8 cellular contexts compared by ENCODE assay signal in the genomic region with DNA sequence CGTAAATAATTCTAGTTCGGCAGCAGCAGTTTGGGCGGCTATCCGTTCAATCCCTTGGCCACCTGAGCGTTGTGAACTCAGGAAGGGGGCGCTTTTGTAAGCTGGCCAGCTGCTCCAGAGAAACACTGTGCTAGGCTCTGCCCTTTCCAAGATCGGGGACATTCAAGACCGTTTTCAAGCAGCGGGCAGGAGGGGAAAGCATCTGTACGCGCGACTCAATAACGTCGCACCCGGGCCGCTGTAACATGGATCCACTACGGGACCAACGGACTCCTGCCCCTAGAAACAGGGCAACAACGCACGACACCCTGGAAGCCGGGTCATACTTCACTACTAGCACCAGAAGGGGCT. TPM values are rescaled to one million over a fixed set of nuclear protein-coding genes. Genes with fewer than 3 reads are reported as not detected.
A peak's percentile ranks its signal among the peaks of the same experiment; 100 is the strongest.
DNase-seq lines count a peak whose midpoint lies in the region; ATAC-seq, FAIRE-seq and TF ChIP-seq lines count a peak whose summit lies in the region.

No MANE protein-coding gene starts in this region.

- H3K4me1 ChIP-seq in PC-9 (replicated peaks; ENCODE audit: insufficient read depth) = peaks cover 30% of the 10 kb centered on the region
- peaks cover 25% of the 10 kb centered on the region for H3K4me1 ChIP-seq in endothelial cell of umbilical vein (ENCODE audit: control insufficient read depth, extremely low read depth, insufficient read depth, low read length)
- H3K4me1 ChIP-seq in pancreas = peaks cover 0 to 11% (median 0%) of the 10 kb centered on the region in 3 donors

- no peaks in the 10 kb centered on the region for H3K9me2 ChIP-seq in PC-9 (ENCODE audit: insufficient read depth)

- H3K9me3 ChIP-seq in PC-9 (ENCODE audit: insufficient read depth, low read depth) (no peaks in the 10 kb centered on the region), endothelial cell of umbilical vein (replicated peaks; ENCODE audit: control insufficient read depth, insufficient read depth, low read length) (no peaks in the 10 kb centered on the region), pancreas (no peaks in the 10 kb centered on the region)

- H3K36me3 ChIP-seq in PC-9 (ENCODE audit: low read depth) = peaks cover 18% of the 10 kb centered on the region
- peaks cover 0 to 3% of the 10 kb centered on the region in 2 experiments for H3K36me3 ChIP-seq in endothelial cell of umbilical vein (ENCODE audit: control insufficient read depth in 2 of 2, extremely low read depth in 1 of 2, insufficient read depth in 2 of 2, low read length in 2 of 2)
- no peaks in the 10 kb centered on the region for H3K36me3 ChIP-seq in pancreas

- H3K27ac ChIP-seq in PC-9 (no peak overlapping the region), endothelial cell of umbilical vein (ENCODE audit: insufficient read depth, low read depth, low read length) (peak overlapping the region; percentile 6), pancreas (no peak overlapping the region)

- peak; percentile 52 for FAIRE-seq in endothelial cell of umbilical vein (lab: Jason Lieb, UNC)
- FAIRE-seq in pancreas (lab: Jason Lieb, UNC) = no peak

- peak overlapping the region; percentile 62 for H3K9ac ChIP-seq in endothelial cell of umbilical vein (replicated peaks; ENCODE audit: extremely low read depth, insufficient read depth, low read length)

- H2AFZ ChIP-seq in PC-9 (peak overlapping the region; percentile 93), endothelial cell of umbilical vein (ENCODE audit: low read depth, low read length) (peak overlapping the region; percentile 59)

- H3K4me3 ChIP-seq in PC-9 = peak overlapping the region; percentile 93
- H3K4me3 ChIP-seq in endothelial cell of umbilical vein (replicated peaks in 1 of 3; ENCODE audit: insufficient read depth in 1 of 3, low read depth in 1 of 3, low read length in 3 of 3) = peak overlapping the region; percentile 72 to 91 (median 73)
- peak overlapping the region; percentile 26 to 54 (median 39) for H3K4me3 ChIP-seq in pancreas

- DNase-seq in SKM-1 treated with dmso at 0.1 percent for 144 hours (lab: John Stamatoyannopoulos, UW; ENCODE audit: unreplicated experiment) (peak; percentile 25), SKM-1 (lab: John Stamatoyannopoulos, UW; ENCODE audit: unreplicated experiment) (no peak), PC-9 (no peak), endothelial cell of umbilical vein (ENCODE audit: low read depth, low spot score) (no peak), pancreas (no peak), left lobe of liver (ENCODE audit: low spot score) (no peak), NCI-H2107 (lab: John Stamatoyannopoulos, UW) (no peak)

- TF ChIP-seq CTCF in PC-9 (conservative IDR thresholded peaks at IDR 0.05) (no peak), endothelial cell of umbilical vein (IDR thresholded peaks at IDR 0.05; ENCODE audit: extremely low read depth in 1 of 2, insufficient read depth in 1 of 2, low read depth in 1 of 2, low read length in 2 of 2) (no peak), pancreas (IDR thresholded peaks at IDR 0.05) (no peak)

- POLR2A ChIA-PET in PC-9 (lab: Charles Lee; ENCODE audit: unreplicated experiment) (interaction anchor here (0.6 to 0.9 kb wide), 6 partner anchors 14 to 1318 kb away, joined by 3 to 10 read pairs (median 4); a partner anchor contains a TSS), endothelial cell of umbilical vein (lab: Charles Lee) (interaction anchor here (1.1 to 1.5 kb wide), 3 partner anchors 26 to 1271 kb away, joined by 4 to 8 read pairs (median 7); a partner anchor contains a TSS)

- WGBS in pancreas, 2 donors = 0 to 1% methylated on average over 21 of the region's 21 CpGs

- H3K27me3 ChIP-seq in PC-9 (ENCODE audit: insufficient read depth, low read depth) = no peaks in the 10 kb centered on the region
- H3K27me3 ChIP-seq in endothelial cell of umbilical vein (ENCODE audit: control insufficient read depth in 2 of 2, insufficient read depth in 2 of 2, low read length in 2 of 2) = no peaks in the 10 kb centered on the region
- H3K27me3 ChIP-seq in pancreas = no peaks in the 10 kb centered on the region

- intact Hi-C loops in PC-9 (cut with micrococcal nuclease; ENCODE audit: unreplicated experiment) = loop anchor here (5.0 kb wide), 1 partner anchor 105 kb away; no protein-coding TSS in a partner anchor
- intact Hi-C loops in endothelial cell of umbilical vein (cut with micrococcal nuclease) = loop anchor here (1.0 to 10.0 kb wide), 4 partner anchors 26 to 212 kb away; a partner anchor contains a TSS
- intact Hi-C loops in pancreas (cut with DNase I) = loop anchor here in 2 of 3 donors (10.0 kb wide), 2 partner anchors 52 to 112 kb away; a partner anchor contains a TSS

- H4K20me1 ChIP-seq in PC-9 (ENCODE audit: insufficient read depth) (no peaks in the 10 kb centered on the region), endothelial cell of umbilical vein (replicated peaks; ENCODE audit: control insufficient read depth, extremely low read depth, insufficient read depth, low read length) (no peaks in the 10 kb centered on the region)

- dilution Hi-C loops in endothelial cell of umbilical vein (cut with MboI; ENCODE audit: extremely low pct_ligation_motif_present, low sequenced_read_pairs) = no loop called here

- no peak for TF ChIP-seq POLR2A in endothelial cell of umbilical vein (IDR thresholded peaks at IDR 0.05; ENCODE audit: low read depth, low read length)

- ATAC-seq in HG03045 (IDR thresholded peaks at IDR 0.05; ENCODE audit: unreplicated experiment) = peak; percentile 10
- ATAC-seq in pancreas = no peak
- no peak for ATAC-seq in left lobe of liver

- CTCF ChIA-PET in PC-9 (lab: Charles Lee) (interaction anchor here (0.5 to 1.2 kb wide), 5 partner anchors 18 to 523 kb away, joined by 3 to 7 read pairs (median 3); no protein-coding TSS in a partner anchor), endothelial cell of umbilical vein (lab: Charles Lee) (interaction anchor here (0.9 to 6.5 kb wide), 15 partner anchors 9 to 218 kb away, joined by 3 to 91 read pairs (median 6); a partner anchor contains a TSS)

- no TSS peak for BruUV-seq in PC-9 (replicated peaks; lab: Mats Ljungman, UMichigan)
- TSS peak; percentile 51 for BruUV-seq in endothelial cell of umbilical vein (replicated peaks; lab: Mats Ljungman, UMichigan)

- peaks cover 26% of the 10 kb centered on the region for H3F3A ChIP-seq in PC-9 (ENCODE audit: insufficient read depth, low read depth)

- no peaks in the 10 kb centered on the region for H3K9me1 ChIP-seq in endothelial cell of umbilical vein (replicated peaks; ENCODE audit: control insufficient read depth, extremely low read depth, insufficient read depth, low read length)

- H3K4me2 ChIP-seq in PC-9 (peak overlapping the region; percentile 82), endothelial cell of umbilical vein (ENCODE audit: insufficient read depth, low read length) (peak overlapping the region; percentile 93)

- peaks cover 41% of the 10 kb centered on the region for H3K79me2 ChIP-seq in PC-9 (ENCODE audit: low read depth)
- peaks cover 39% of the 10 kb centered on the region for H3K79me2 ChIP-seq in endothelial cell of umbilical vein (ENCODE audit: control insufficient read depth, insufficient read depth, low read length)

TF ChIP-seq in endothelial cell of umbilical vein, 7 proteins besides CTCF, POLR2A, EP300 and RAD21 (continues in another document):
- no peak for TF ChIP-seq MYC (IDR thresholded peaks at IDR 0.05; ENCODE audit: low read depth, low read length)
- TF ChIP-seq POLR2AphosphoS5 (IDR thresholded peaks at IDR 0.05; ENCODE audit: insufficient read depth, low read depth, low read length) = no peak
- TF ChIP-seq JUN (IDR thresholded peaks at IDR 0.05; ENCODE audit: borderline replicate concordance, insufficient read depth, insufficient read length, low read depth) = no peak
- TF ChIP-seq EZH2 (IDR thresholded peaks at IDR 0.05; ENCODE audit: borderline replicate concordance, low read depth, low read length, severe bottlenecking) = no peak

RNA-seq across cellular contexts. Expression of a gene that starts 0.5 kb away (rescaled TPM):
- total RNA-seq in PC-9 (2021) (156 and 235 TPM in 2 replicates), endothelial cell of umbilical vein (149 and 160 TPM in 2 replicates), pancreas (1 to 10 TPM in 3 of 6 donors, under 1 TPM in 3; 0.19 to 4.4 (median 1.2) TPM), left lobe of liver (1.8 TPM)
- polyA plus RNA-seq in endothelial cell of umbilical vein (25.5 and 31.3 TPM in 2 replicates), pancreas (under 1 TPM; 0.42 to 0.76 TPM)
- polyA plus RNA-seq in endothelial cell of umbilical vein (2011; cell fraction: cytosol; rRNA removed) = 47.0 and 56.2 TPM in 2 replicates
- polyA plus RNA-seq in endothelial cell of umbilical vein (2011; cell fraction: nucleus; rRNA removed) = 57.3 and 98.0 TPM in 2 replicates
- polyA plus RNA-seq in endothelial cell of umbilical vein (2012) = 48.2 and 143 TPM in 2 replicates
- 25.2 and 29.2 TPM in 2 replicates for polyA minus RNA-seq in endothelial cell of umbilical vein
- polyA minus RNA-seq in endothelial cell of umbilical vein (2011; cell fraction: cytosol; rRNA and poly(A)+ RNA removed) = 107 TPM
- 26.2 and 41.6 TPM in 2 replicates for polyA minus RNA-seq in endothelial cell of umbilical vein (2011; cell fraction: nucleus; rRNA and poly(A)+ RNA removed)

RNA-seq across cellular contexts. Expression of a gene that starts 26.0 kb away (rescaled TPM):
- 138 and 211 TPM in 2 replicates for total RNA-seq in PC-9 (2021)
- total RNA-seq in endothelial cell of umbilical vein = 585 and 618 TPM in 2 replicates
- 369 and 377 TPM in 2 replicates for polyA plus RNA-seq in endothelial cell of umbilical vein
- polyA plus RNA-seq in endothelial cell of umbilical vein (2011; cell fraction: cytosol; rRNA removed) = 416 and 442 TPM in 2 replicates
- polyA plus RNA-seq in endothelial cell of umbilical vein (2011; cell fraction: nucleus; rRNA removed) = 150 and 157 TPM in 2 replicates
- 404 and 527 TPM in 2 replicates for polyA plus RNA-seq in endothelial cell of umbilical vein (2012)
- 329 and 350 TPM in 2 replicates for polyA minus RNA-seq in endothelial cell of umbilical vein
- polyA minus RNA-seq in endothelial cell of umbilical vein (2011; cell fraction: cytosol; rRNA and poly(A)+ RNA removed) = not detected
- 59.6 and 64.4 TPM in 2 replicates for polyA minus RNA-seq in endothelial cell of umbilical vein (2011; cell fraction: nucleus; rRNA and poly(A)+ RNA removed)
- total RNA-seq in pancreas = 100 to 1,000 TPM in 3 of 6 donors, 10 to 100 TPM in 3; 30.2 to 190 (median 80.4) TPM
- 10 to 100 TPM; 58.7 to 72.3 TPM for polyA plus RNA-seq in pancreas
- 501 TPM for total RNA-seq in left lobe of liver

RNA-seq across cellular contexts. Expression of a gene that starts 52.7 kb away (rescaled TPM):
- total RNA-seq in PC-9 (2021) (not detected in 2 replicates), endothelial cell of umbilical vein (0.39 and 0.40 TPM in 2 replicates), pancreas (under 1 TPM in 5 of 6 donors, not detected in 1; 0.19 to 0.67 (median 0.40) TPM), left lobe of liver (0.68 TPM)
- polyA plus RNA-seq in endothelial cell of umbilical vein (0.10 TPM in 1 of 2 replicates, not detected in the other), pancreas (under 1 TPM in 1 of 2 donors, not detected in 1; 0.09 TPM)
- polyA plus RNA-seq in endothelial cell of umbilical vein (2011; cell fraction: cytosol; rRNA removed) = not detected in 2 replicates
- not detected in 2 replicates for polyA plus RNA-seq in endothelial cell of umbilical vein (2011; cell fraction: nucleus; rRNA removed)
- not detected in 2 replicates for polyA plus RNA-seq in endothelial cell of umbilical vein (2012)
- polyA minus RNA-seq in endothelial cell of umbilical vein = not detected in 2 replicates
- polyA minus RNA-seq in endothelial cell of umbilical vein (2011; cell fraction: cytosol; rRNA and poly(A)+ RNA removed) = not detected
- not detected in 2 replicates for polyA minus RNA-seq in endothelial cell of umbilical vein (2011; cell fraction: nucleus; rRNA and poly(A)+ RNA removed)

Comparison
In these comparisons a context has a peak if more than half of its experiments do, and no peak if none do; other contexts are left out.
1. H3K4me3 ChIP-seq: peak in every context shown above with its lines; median percentile 93 in PC-9; 73 in endothelial cell of umbilical vein; 39 in pancreas.
2. RNA of a gene that starts 0.5 kb away (total RNA-seq): 156 to 235 TPM in PC-9 and 149 to 160 TPM in endothelial cell of umbilical vein; 0.19 to 4.4 TPM in pancreas and 1.8 TPM in left lobe of liver (single experiment); every median in the first group is over 10 times any median in the second.